In the genomic region with DNA sequence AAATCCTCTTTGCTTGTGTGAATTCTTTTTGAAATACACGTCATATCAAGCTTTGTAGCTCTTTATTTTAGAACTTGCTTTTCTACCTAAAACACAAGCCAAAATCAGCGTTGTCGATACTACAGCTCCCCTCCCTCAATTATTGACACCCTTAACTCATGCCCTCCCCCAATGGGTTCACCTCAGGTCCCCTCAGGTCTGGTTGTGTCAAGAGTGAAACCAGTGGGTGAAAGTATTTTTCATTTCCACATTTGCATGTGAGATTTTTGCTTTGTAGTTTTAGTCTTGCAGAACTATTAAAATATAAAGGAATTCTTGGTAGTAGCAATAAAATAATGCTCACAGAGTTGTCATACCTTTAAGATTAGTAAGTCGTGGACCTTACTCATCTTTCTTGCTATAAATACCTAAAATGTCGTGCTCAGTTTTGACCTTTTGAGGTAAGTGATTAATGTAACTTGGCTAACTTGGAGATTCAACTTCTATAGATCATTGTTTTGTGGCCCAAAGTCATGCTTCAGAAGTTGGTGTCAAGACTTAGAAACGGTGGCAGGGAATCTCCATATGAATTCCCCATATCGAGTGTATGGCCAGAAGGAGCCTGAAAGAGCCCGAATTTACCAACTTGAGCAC, we compare ENCODE assay signal across 1 cellular context.
TF ChIP-seq lines count a peak whose summit lies in the region.

No MANE protein-coding gene starts in this region.

TF ChIP-seq in IMR-90, 13 proteins besides CTCF, POLR2A, EP300 and RAD21:
- TF ChIP-seq NFE2L2 (IDR thresholded peaks at IDR 0.05; ENCODE audit: low read depth, low read length) = no peak
- TF ChIP-seq, protein P1, sequence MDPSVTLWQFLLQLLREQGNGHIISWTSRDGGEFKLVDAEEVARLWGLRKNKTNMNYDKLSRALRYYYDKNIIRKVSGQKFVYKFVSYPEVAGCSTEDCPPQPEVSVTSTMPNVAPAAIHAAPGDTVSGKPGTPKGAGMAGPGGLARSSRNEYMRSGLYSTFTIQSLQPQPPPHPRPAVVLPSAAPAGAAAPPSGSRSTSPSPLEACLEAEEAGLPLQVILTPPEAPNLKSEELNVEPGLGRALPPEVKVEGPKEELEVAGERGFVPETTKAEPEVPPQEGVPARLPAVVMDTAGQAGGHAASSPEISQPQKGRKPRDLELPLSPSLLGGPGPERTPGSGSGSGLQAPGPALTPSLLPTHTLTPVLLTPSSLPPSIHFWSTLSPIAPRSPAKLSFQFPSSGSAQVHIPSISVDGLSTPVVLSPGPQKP (IDR thresholded peaks at IDR 0.05; ENCODE audit: borderline replicate concordance, low read depth, low read length) = no peak
- TF ChIP-seq FOS (IDR thresholded peaks at IDR 0.05; ENCODE audit: low read depth, low read length) = no peak
- TF ChIP-seq RCOR1 (IDR thresholded peaks at IDR 0.05; ENCODE audit: insufficient replicate concordance, low read length) = no peak
- no peak for TF ChIP-seq CHD1 (IDR thresholded peaks at IDR 0.05; ENCODE audit: low read depth, low read length)
- TF ChIP-seq MXI1 (IDR thresholded peaks at IDR 0.05; ENCODE audit: borderline replicate concordance, low read depth, low read length) = no peak
